ENCODE assay signal across 9 cellular contexts in genomic region chr9:136525841-136526499, GRCh38. TPM values are rescaled to one million over a fixed set of nuclear protein-coding genes. Genes with fewer than 3 reads are reported as not detected.
A peak's percentile ranks its signal among the peaks of the same experiment; 100 is the strongest.
DNase-seq lines count a peak whose midpoint lies in the region; TF ChIP-seq lines count a peak whose summit lies in the region.
"Had no signal": no experiment of that assay in that cellular context is flagged by ENCODE, and none has a peak within 500 bp of the region (broad histone marks: within the 10 kb centered on the region; RNA-seq: fewer than 3 reads in every experiment).

No MANE protein-coding gene starts in this region.

- H3K4me3 ChIP-seq in coronary artery (peak overlapping the region; percentile 47), suprapubic skin (no peak overlapping the region)

- no peaks in the 10 kb centered on the region for H3K9me3 ChIP-seq in suprapubic skin

- peaks cover 19% of the 10 kb centered on the region for H3K36me3 ChIP-seq in suprapubic skin

- in situ Hi-C loops in GM13976 (cut with MboI; ENCODE audit: low sequenced_read_pairs, unreplicated experiment): no loop called here

- H3K4me1 ChIP-seq in suprapubic skin: peaks cover 58% of the 10 kb centered on the region

- no peak for TF ChIP-seq CTCF in coronary artery (IDR thresholded peaks at IDR 0.05)
- TF ChIP-seq CTCF in suprapubic skin (IDR thresholded peaks at IDR 0.05): no peak
- no peak for TF ChIP-seq CTCF in GM13976 (IDR thresholded peaks at IDR 0.05; ENCODE audit: borderline replicate concordance, control extremely low read depth, extremely low read depth, insufficient read depth, missing control alignments)

- TF ChIP-seq POLR2A in suprapubic skin (IDR thresholded peaks at IDR 0.05): no peak

- no peaks in the 10 kb centered on the region for H3K27me3 ChIP-seq in suprapubic skin

- DNase-seq in NCI-H2196 (lab: John Stamatoyannopoulos, UW; ENCODE audit: unreplicated experiment): peak; percentile 48
- no peak for DNase-seq in coronary artery (ENCODE audit: low spot score)
- DNase-seq in lung microvascular endothelial cell (ENCODE audit: low read depth in 2 of 2): peak; percentile 19 to 64
- DNase-seq in suprapubic skin (ENCODE audit: low spot score in 2 of 2): no peak
- no peak for DNase-seq in GM13976 (ENCODE audit: low spot score)
- no peak for DNase-seq in activated CD4-positive, alpha-beta T cell treated with anti-CD3 and anti-CD28 coated beads, Interleukin-2, amount 50 U/mL, for 48 hours
- DNase-seq in activated CD4-positive, alpha-beta T cell treated with anti-CD3 and anti-CD28 coated beads, Interleukin-2, amount 50 U/mL, for 4 hours: no peak
- DNase-seq in SK-N-DZ (ENCODE audit: low spot score): no peak
- DNase-seq: effector CD8-positive, alpha-beta T cell had no signal

- H3K27ac ChIP-seq in coronary artery (peak overlapping the region in 1 of 2 donors; percentile 64), suprapubic skin (peak overlapping the region; percentile 36)

- WGBS in suprapubic skin: 62% methylated on average over 11 of the region's 30 CpGs

- no peak for TF ChIP-seq EP300 in suprapubic skin (IDR thresholded peaks at IDR 0.05)

RNA-seq across cellular contexts. Expression of gene NOTCH1, which starts 19.9 kb away (rescaled TPM):
- total RNA-seq in lung microvascular endothelial cell (75.2 and 76.9 TPM in 2 replicates), suprapubic skin (100 to 1,000 TPM in 3 of 4 donors, 10 to 100 TPM in 1; 71.0 to 160 (median 114) TPM)
- polyA plus RNA-seq in SK-N-DZ (2014; cell fraction: cytosol; rRNA removed): 0.20 and 0.44 TPM in 2 replicates
- 0.85 and 12.6 TPM in 2 replicates for polyA plus RNA-seq in SK-N-DZ (2014; cell fraction: nucleus; rRNA removed)

RNA-seq across cellular contexts. Expression of gene SEC16A, which starts 43.1 kb away (rescaled TPM):
- total RNA-seq in lung microvascular endothelial cell (12.4 and 14.3 TPM in 2 replicates), suprapubic skin (10 to 100 TPM; 58.0 to 89.3 (median 75.0) TPM)
- 15.0 and 17.1 TPM in 2 replicates for polyA plus RNA-seq in SK-N-DZ (2014; cell fraction: cytosol; rRNA removed)
- polyA plus RNA-seq in SK-N-DZ (2014; cell fraction: nucleus; rRNA removed): 27.2 and 62.2 TPM in 2 replicates

Comparison
In these comparisons a context has a peak if more than half of its experiments do, and no peak if none do; other contexts are left out.
1. DNase-seq: peak in NCI-H2196 (single experiment) and lung microvascular endothelial cell (2 of 2); none in coronary artery (single experiment), suprapubic skin (0 of 2), GM13976 (single experiment), activated CD4-positive, alpha-beta T cell treated with anti-CD3 and anti-CD28 coated beads, Interleukin-2, amount 50 U/mL, for 48 hours (0 of 2), activated CD4-positive, alpha-beta T cell treated with anti-CD3 and anti-CD28 coated beads, Interleukin-2, amount 50 U/mL, for 4 hours (0 of 2) and SK-N-DZ (single experiment).